In the genomic region with DNA sequence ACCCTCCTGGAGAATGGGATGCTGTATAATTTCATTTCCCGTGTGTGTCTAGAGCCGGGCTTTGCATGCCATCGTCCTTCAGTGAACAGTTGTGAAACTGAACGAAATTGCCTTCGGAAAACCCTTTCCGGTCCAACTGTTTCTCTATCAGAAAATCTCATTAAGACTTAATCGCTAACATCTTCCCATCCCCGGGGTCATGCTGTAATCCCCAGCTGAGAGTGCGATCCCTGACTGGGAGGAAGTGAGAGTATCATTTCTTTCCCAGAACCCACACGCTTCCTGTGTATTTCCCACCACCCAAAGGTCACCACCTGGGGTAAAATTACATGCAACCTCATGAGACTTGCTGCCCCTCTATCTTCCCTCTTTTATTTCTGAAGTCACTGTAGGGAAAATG, we compare ENCODE assay signal across 17 cellular contexts.
DNase-seq lines count a peak whose midpoint lies in the region; ATAC-seq and TF ChIP-seq lines count a peak whose summit lies in the region.
"Had no signal": no experiment of that assay in that cellular context is flagged by ENCODE, and none has a peak within 500 bp of the region (broad histone marks: within the 10 kb centered on the region; RNA-seq: fewer than 3 reads in every experiment).

No MANE protein-coding gene starts in this region.

- intact Hi-C loops in esophagus muscularis mucosa (cut with DNase I): no loop called here
- intact Hi-C loops in breast epithelium (cut with DNase I; ENCODE audit: low total_unique reads): no loop called here

- no peak overlapping the region for H3K9ac ChIP-seq in BLaER1

- ATAC-seq in GM19035 (IDR thresholded peaks at IDR 0.05; ENCODE audit: unreplicated experiment): no peak
- ATAC-seq: GM23338 had no signal

- H4K20me1 ChIP-seq in BLaER1: no peaks in the 10 kb centered on the region

- H3K4me2 ChIP-seq in BLaER1: peak overlapping the region; percentile 27
- H3K4me2 ChIP-seq: GM23338 had no signal

- H3K4me3 ChIP-seq in BLaER1 (no peak overlapping the region), esophagus muscularis mucosa (no peak overlapping the region), breast epithelium (no peak overlapping the region)
- H3K4me3 ChIP-seq: GM23338 had no signal

- no peaks in the 10 kb centered on the region for H3K9me3 ChIP-seq in BLaER1
- no peaks in the 10 kb centered on the region for H3K9me3 ChIP-seq in esophagus muscularis mucosa
- no peaks in the 10 kb centered on the region for H3K9me3 ChIP-seq in breast epithelium
- H3K9me3 ChIP-seq: Caco-2 had no signal

- WGBS in esophagus muscularis mucosa: 87% methylated on average over 10 of the region's 10 CpGs

- H3K27ac ChIP-seq in BLaER1 (no peak overlapping the region), esophagus muscularis mucosa (replicated peaks in 1 of 4) (no peak overlapping the region), breast epithelium (no peak overlapping the region)

- H3K36me3 ChIP-seq in BLaER1 (no peaks in the 10 kb centered on the region), esophagus muscularis mucosa (no peaks in the 10 kb centered on the region), breast epithelium (no peaks in the 10 kb centered on the region)

- TF ChIP-seq CTCF in esophagus muscularis mucosa (IDR thresholded peaks at IDR 0.05): no peak
- TF ChIP-seq CTCF in breast epithelium (IDR thresholded peaks at IDR 0.05): no peak

- TF ChIP-seq POLR2A in esophagus muscularis mucosa (IDR thresholded peaks at IDR 0.05; ENCODE audit: low read depth) (no peak), breast epithelium (IDR thresholded peaks at IDR 0.05) (no peak)

- peaks cover 9% of the 10 kb centered on the region for H3K4me1 ChIP-seq in BLaER1
- no peaks in the 10 kb centered on the region for H3K4me1 ChIP-seq in esophagus muscularis mucosa
- H3K4me1 ChIP-seq in breast epithelium: no peaks in the 10 kb centered on the region
- H3K4me1 ChIP-seq: Caco-2 had no signal

- H3K27me3 ChIP-seq in BLaER1 (no peaks in the 10 kb centered on the region), esophagus muscularis mucosa (no peaks in the 10 kb centered on the region), breast epithelium (no peaks in the 10 kb centered on the region)

- TF ChIP-seq EP300 in esophagus muscularis mucosa (IDR thresholded peaks at IDR 0.05): no peak

- DNase-seq in NCI-H82 (lab: John Stamatoyannopoulos, UW) (peak; percentile 92), esophagus muscularis mucosa (ENCODE audit: extremely low spot score) (peak; percentile 62), retina (peak; percentile 6), COR-L47 (lab: John Stamatoyannopoulos, UW) (no peak), breast epithelium (ENCODE audit: low spot score in 2 of 2) (no peak)
- DNase-seq: 8988T; C1 segment of cervical spinal cord; Caco-2; CD4-positive, CD25-positive, alpha-beta regulatory T cell; CD8-positive, alpha-beta memory T cell; DMS153; DMS79; GDM1; HCEC 1CT had no signal

Comparison
In these comparisons a context has a peak if more than half of its experiments do, and no peak if none do; other contexts are left out.
1. DNase-seq: peak in NCI-H82 (single experiment), esophagus muscularis mucosa (single experiment) and retina (single experiment); none in COR-L47 (single experiment) and breast epithelium (0 of 2).